ENCODE assay signal across 14 cellular contexts in the genomic region with DNA sequence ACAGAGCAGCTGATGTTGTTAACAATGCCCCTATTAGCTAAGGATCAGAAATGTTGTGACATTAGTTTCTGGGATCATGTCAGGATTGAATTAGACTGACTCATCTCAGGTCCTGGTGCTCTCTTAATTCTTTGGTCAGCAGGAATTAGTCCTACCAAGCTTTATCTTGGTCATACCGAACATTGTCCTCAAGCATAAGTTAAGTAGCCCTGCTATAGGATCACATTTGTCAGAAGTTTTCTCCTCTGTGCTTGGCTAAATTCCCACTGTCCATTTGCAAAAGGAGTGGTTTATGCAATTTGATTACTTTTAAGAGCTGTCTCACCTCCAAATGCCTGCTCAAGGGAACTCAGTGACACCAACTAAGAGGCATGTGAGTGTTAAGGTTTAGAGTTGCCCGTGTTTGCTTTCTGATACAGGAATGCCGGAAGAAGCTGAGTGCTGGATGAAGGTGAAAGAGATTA. TPM values are rescaled to one million over a fixed set of nuclear protein-coding genes. Genes with fewer than 3 reads are reported as not detected.
DNase-seq lines count a peak whose midpoint lies in the region; ATAC-seq, FAIRE-seq and TF ChIP-seq lines count a peak whose summit lies in the region.
"Had no signal": no experiment of that assay in that cellular context is flagged by ENCODE, and none has a peak within 500 bp of the region (broad histone marks: within the 10 kb centered on the region; RNA-seq: fewer than 3 reads in every experiment).

No MANE protein-coding gene starts in this region.

- no peaks in the 10 kb centered on the region for H3K4me1 Mint-ChIP-seq in CD4-positive, alpha-beta T cell (ENCODE audit: low read depth)

- FAIRE-seq in A549 (lab: Jason Lieb, UNC) = no peak

- TF ChIP-seq POLR2A in A549 (IDR thresholded peaks at IDR 0.05; ENCODE audit: low read length) (no peak), uterus (IDR thresholded peaks at IDR 0.05) (no peak)

- H3K27ac ChIP-seq in A549 = peak overlapping the region; percentile 5 to 29; a peak in 3 of 6 replicates
- H3K27ac ChIP-seq in HUES6 (ENCODE audit: low read depth, low read length) = peak overlapping the region; percentile 31; the same call in 1 of the 2 replicates
- peak overlapping the region; percentile 32 for H3K27ac ChIP-seq in epithelial cell of prostate
- H3K27ac ChIP-seq in uterus = no peak overlapping the region
- H3K27ac ChIP-seq in CD4-positive, alpha-beta T cell (ENCODE audit: low read depth, low read length) = no peak overlapping the region
- H3K27ac ChIP-seq: right lobe of liver had no signal

- H3K4me3 ChIP-seq in A549 (no peak overlapping the region), HUES6 (ENCODE audit: low read depth, low read length) (no peak overlapping the region), uterus (no peak overlapping the region)
- H3K4me3 ChIP-seq: right lobe of liver had no signal

- H3K36me3 ChIP-seq in HUES6 (ENCODE audit: control insufficient read depth, insufficient read depth, low read length) (no peaks in the 10 kb centered on the region), uterus (no peaks in the 10 kb centered on the region)
- H3K36me3 ChIP-seq: right lobe of liver had no signal

- H3K9me3 Mint-ChIP-seq in CD4-positive, alpha-beta T cell = no peaks in the 10 kb centered on the region
- H3K9me3 Mint-ChIP-seq: activated naive CD4-positive, alpha-beta T cell treated with anti-CD3 and anti-CD28 coated beads, Interleukin-2, amount 50 U/mL, for 24 hours had no signal

- no peaks in the 10 kb centered on the region for H3K36me3 Mint-ChIP-seq in CD4-positive, alpha-beta T cell (ENCODE audit: low read depth)
- H3K36me3 Mint-ChIP-seq: activated naive CD4-positive, alpha-beta T cell treated with anti-CD3 and anti-CD28 coated beads, Interleukin-2, amount 50 U/mL, for 24 hours had no signal

- no peaks in the 10 kb centered on the region for H3K9me3 ChIP-seq in A549
- no peaks in the 10 kb centered on the region for H3K9me3 ChIP-seq in HUES6 (ENCODE audit: control insufficient read depth, insufficient read depth, low read depth, low read length)
- H3K9me3 ChIP-seq in uterus = no peaks in the 10 kb centered on the region
- no peaks in the 10 kb centered on the region for H3K9me3 ChIP-seq in CD4-positive, alpha-beta T cell (ENCODE audit: control insufficient read depth, low read length)
- H3K9me3 ChIP-seq: right lobe of liver had no signal

- intact Hi-C loops in uterus (cut with DNase I; ENCODE audit: low total_unique reads) = loop anchor here (10.0 kb wide), 2 partner anchors 296 to 586 kb away; a partner anchor contains a TSS
- intact Hi-C loops in CD4-positive, alpha-beta T cell (cut with DNase I, micrococcal nuclease) = loop anchor here in 1 of 2 experiments (5.0 kb wide), 2 partner anchors 289 to 499 kb away; no protein-coding TSS in a partner anchor

- no peaks in the 10 kb centered on the region for H3K27me3 ChIP-seq in HUES6 (ENCODE audit: control insufficient read depth, insufficient read depth, low read length)
- H3K27me3 ChIP-seq in uterus = no peaks in the 10 kb centered on the region
- H3K27me3 ChIP-seq in CD4-positive, alpha-beta T cell (ENCODE audit: control insufficient read depth, insufficient read depth, low read length) = no peaks in the 10 kb centered on the region
- H3K27me3 ChIP-seq: right lobe of liver had no signal

- TF ChIP-seq CTCF in A549 (IDR thresholded peaks at IDR 0.05) = no peak
- no peak for TF ChIP-seq CTCF in uterus (IDR thresholded peaks at IDR 0.05)
- TF ChIP-seq CTCF in CD4-positive, alpha-beta T cell (IDR thresholded peaks at IDR 0.05) = no peak

- no peak overlapping the region for H3K27ac Mint-ChIP-seq in CD4-positive, alpha-beta T cell
- H3K27ac Mint-ChIP-seq: activated naive CD4-positive, alpha-beta T cell treated with anti-CD3 and anti-CD28 coated beads, Interleukin-2, amount 50 U/mL, for 24 hours had no signal

- H3K4me1 ChIP-seq in A549 (peaks cover 12% of the 10 kb centered on the region; the same call in 2 of the 3 replicates), HUES6 (ENCODE audit: control insufficient read depth, insufficient read depth, low read length) (peaks cover 27% of the 10 kb centered on the region; the same call in 1 of the 2 replicates), uterus (peaks cover 3% of the 10 kb centered on the region in 2 donors)
- H3K4me1 ChIP-seq: right lobe of liver had no signal

- CTCF ChIA-PET in A549 (lab: Yijun Ruan, JAX) = interaction anchor here (1.0 to 1.2 kb wide), 3 partner anchors 13 to 585 kb away, joined by 3 to 5 read pairs (median 3); no protein-coding TSS in a partner anchor
- CTCF ChIA-PET in CD4-positive, alpha-beta T cell (lab: Charles Lee) = interaction anchor here (3.8 kb wide), 1 partner anchor 586 kb away, joined by 57 read pairs; no protein-coding TSS in a partner anchor

- no peak overlapping the region for H3K9ac ChIP-seq in HUES6 (ENCODE audit: low read length)

- no peak overlapping the region for H3K4me3 Mint-ChIP-seq in CD4-positive, alpha-beta T cell
- H3K4me3 Mint-ChIP-seq: activated naive CD4-positive, alpha-beta T cell treated with anti-CD3 and anti-CD28 coated beads, Interleukin-2, amount 50 U/mL, for 24 hours had no signal

- no peak for TF ChIP-seq RAD21 in A549 (conservative IDR thresholded peaks at IDR 0.05 in 1 of 2, IDR thresholded peaks at IDR 0.05 in 1 of 2)

- peak overlapping the region; percentile 55 for H3K4me2 ChIP-seq in A549

- peaks cover 4% of the 10 kb centered on the region for H3K27me3 Mint-ChIP-seq in CD4-positive, alpha-beta T cell
- H3K27me3 Mint-ChIP-seq: activated naive CD4-positive, alpha-beta T cell treated with anti-CD3 and anti-CD28 coated beads, Interleukin-2, amount 50 U/mL, for 24 hours had no signal

- DNase-seq in A549 (ENCODE audit: low read depth in 1 of 2, low spot score in 1 of 2) (peak in 1 of 2 experiments; percentile 30), epithelial cell of prostate (ENCODE audit: low read depth, low spot score) (no peak), medulla oblongata (ENCODE audit: extremely low spot score) (peak; percentile 37), uterus (no peak), NCI-H146 (lab: John Stamatoyannopoulos, UW) (no peak)
- no peak for DNase-seq in CD4-positive, alpha-beta T cell
- DNase-seq: ACHN; activated CD4-positive, alpha-beta T cell treated with anti-CD3 and anti-CD28 coated beads for 48 hours; NCI-H187 treated with DMSO at 0.1 percent for 48 hours; right lobe of liver had no signal

- POLR2A ChIA-PET in A549 (lab: Yijun Ruan, JAX) = interaction anchor here (1.3 kb wide), 1 partner anchor 19 kb away, joined by 3 read pairs; no protein-coding TSS in a partner anchor
- POLR2A ChIA-PET in CD4-positive, alpha-beta T cell (lab: Charles Lee) = no interaction called here

- ATAC-seq in A549 = peak; percentile 49 to 74; a peak in 4 of 6 replicates
- ATAC-seq in CD4-positive, alpha-beta T cell (ENCODE audit: poor library complexity) = no peak
- no peak for ATAC-seq in GM19467 (IDR thresholded peaks at IDR 0.05; ENCODE audit: unreplicated experiment)
- ATAC-seq: left lobe of liver had no signal

- 5% methylated on average over 3 of the region's 3 CpGs for WGBS in A549 (ENCODE audit: missing lambda C conversion rate)

- no peak for TF ChIP-seq EP300 in A549 (IDR thresholded peaks at IDR 0.05)

TF ChIP-seq in A549, 52 proteins besides CTCF, POLR2A, EP300 and RAD21:
- TF ChIP-seq CHD4 (IDR thresholded peaks at IDR 0.05; ENCODE audit: borderline replicate concordance) (no peak), JUNB (IDR thresholded peaks at IDR 0.05) (peak; percentile 19; the same call in 1 of the 2 replicates), NPAS2 (CRISPR knock-in tag; IDR thresholded peaks at IDR 0.05; ENCODE audit: borderline replicate concordance) (no peak), HEYL (CRISPR knock-in tag; IDR thresholded peaks at IDR 0.05) (no peak), PHF8 (IDR thresholded peaks at IDR 0.05; ENCODE audit: borderline replicate concordance, low read depth) (no peak)
- TF ChIP-seq, protein P1, sequence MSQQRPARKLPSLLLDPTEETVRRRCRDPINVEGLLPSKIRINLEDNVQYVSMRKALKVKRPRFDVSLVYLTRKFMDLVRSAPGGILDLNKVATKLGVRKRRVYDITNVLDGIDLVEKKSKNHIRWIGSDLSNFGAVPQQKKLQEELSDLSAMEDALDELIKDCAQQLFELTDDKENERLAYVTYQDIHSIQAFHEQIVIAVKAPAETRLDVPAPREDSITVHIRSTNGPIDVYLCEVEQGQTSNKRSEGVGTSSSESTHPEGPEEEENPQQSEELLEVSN (IDR thresholded peaks at IDR 0.05; ENCODE audit: borderline replicate concordance, low read depth) = no peak

RNA-seq across cellular contexts. Expression of a gene that starts 48.4 kb away (rescaled TPM):
- polyA plus RNA-seq in A549 (2011; rRNA removed) (not detected in 2 replicates), A549 (2017; fragmentation: RNase III; extraction: RNeasy Plus Mini Kit Qiagen cat#74134 plus additional on column Dnase treatment) (not detected in 3 replicates)
- not detected in 2 replicates for polyA plus RNA-seq in A549 (2012; cell fraction: cytosol; rRNA removed)
- not detected in 2 replicates for polyA plus RNA-seq in A549 (2012; cell fraction: nucleus; rRNA removed)
- not detected in 2 replicates for polyA minus RNA-seq in A549 (2011; rRNA and poly(A)+ RNA removed)
- not detected for total RNA-seq in uterus
- 1 to 10 TPM in 1 of 2 experiments, under 1 TPM in 1; 0.55 to 1.1 TPM for total RNA-seq in CD4-positive, alpha-beta T cell
- total RNA-seq: left lobe of liver had no signal

Comparison
In these comparisons a context has a peak if more than half of its experiments do, and no peak if none do; other contexts are left out.
1. ATAC-seq: peak in A549 (2 of 2); none in CD4-positive, alpha-beta T cell (single experiment) and GM19467 (single experiment).
2. H3K27ac ChIP-seq: peak in A549 (2 of 2), HUES6 (single experiment) and epithelial cell of prostate (single experiment); none in uterus (0 of 2) and CD4-positive, alpha-beta T cell (single experiment).